Comparison of ENCODE assay signal across 15 cellular contexts in genomic region chr3:181723568-181724431, GRCh38. TPM values are rescaled to one million over a fixed set of nuclear protein-coding genes. Genes with fewer than 3 reads are reported as not detected.
DNase-seq lines count a peak whose midpoint lies in the region; ATAC-seq and TF ChIP-seq lines count a peak whose summit lies in the region.
"Had no signal": no experiment of that assay in that cellular context is flagged by ENCODE, and none has a peak within 500 bp of the region (broad histone marks: within the 10 kb centered on the region; RNA-seq: fewer than 3 reads in every experiment).

No MANE protein-coding gene starts in this region.

- no peak for DNase-seq in activated T-cell treated with anti-CD3 and anti-CD28 coated beads, Interleukin-2, amount 50 U/mL, for 72 hours
- DNase-seq in activated T-cell treated with anti-CD3 and anti-CD28 coated beads, Interleukin-2, amount 50 U/mL, for 48 hours, result no peak
- DNase-seq in activated T-helper 2 cell treated with anti-CD3 and anti-CD28 coated beads, Interferon-gamma antibody, Interleukin-2, Interleukin-4, amounts not matched to agents 10 μg/mL and 5 μg/mL and 100 μg/mL, durations not matched to agents 14 hours and 24 hours and 36 hours (ENCODE audit: low spot score), result no peak
- DNase-seq in esophagus squamous epithelium (lab: John Stamatoyannopoulos, UW), result no peak
- no peak for DNase-seq in effector memory CD8-positive, alpha-beta T cell
- DNase-seq in DMS114 treated with DMSO at 0.1 percent for 48 hours (lab: John Stamatoyannopoulos, UW; ENCODE audit: unreplicated experiment), result no peak
- DNase-seq: Caco-2, lower lobe of right lung, PC-3, transverse colon had no signal

- intact Hi-C loops in activated T-helper 2 cell treated with anti-CD3 and anti-CD28 coated beads, Interferon-gamma antibody, Interleukin-2, Interleukin-4, amounts not matched to agents 10 μg/mL and 5 μg/mL and 100 μg/mL, durations not matched to agents 14 hours and 24 hours and 36 hours (cut with micrococcal nuclease), result loop anchor here (1.0 to 10.0 kb wide), 2 partner anchors 10 to 1689 kb away; partner anchors contain the start of gene PEX5L
- intact Hi-C loops in esophagus squamous epithelium (cut with DNase I), result no loop called here

- peaks cover 22 to 32% of the 10 kb centered on the region in 2 donors for H3K36me3 Mint-ChIP-seq in activated T-cell treated with anti-CD3 and anti-CD28 coated beads, Interleukin-2, amount 50 U/mL, for 72 hours (ENCODE audit: insufficient read depth in 2 of 2)
- peaks cover 7% of the 10 kb centered on the region for H3K36me3 Mint-ChIP-seq in activated T-helper 2 cell treated with anti-CD3 and anti-CD28 coated beads, Interferon-gamma antibody, Interleukin-2, Interleukin-4, amounts not matched to agents 10 μg/mL and 5 μg/mL and 100 μg/mL, durations not matched to agents 14 hours and 24 hours and 36 hours (ENCODE audit: low read depth)
- no peaks in the 10 kb centered on the region for H3K36me3 Mint-ChIP-seq in stimulated activated memory B cell treated with anti-CD40 and anti-IgM and Interleukin-4, amounts not matched to agents 10 μg/mL and 1 μg/mL and 100 μg/mL, for 72 hours
- peaks cover 25% of the 10 kb centered on the region for H3K36me3 Mint-ChIP-seq in effector memory CD8-positive, alpha-beta T cell (ENCODE audit: insufficient read depth)

- peaks cover 14 to 96% (median 28%) of the 10 kb centered on the region in 3 donors for H3K4me1 ChIP-seq in esophagus squamous epithelium

- no peak for ATAC-seq in activated T-cell treated with anti-CD3 and anti-CD28 coated beads, Interleukin-2, amount 50 U/mL, for 72 hours (replicated peaks in 1 of 2)
- ATAC-seq in stimulated activated memory B cell treated with anti-CD40 and anti-IgM and Interleukin-4, amounts not matched to agents 10 μg/mL and 1 μg/mL and 100 μg/mL, for 72 hours, result no peak
- ATAC-seq in GM21825 (IDR thresholded peaks at IDR 0.05; ENCODE audit: unreplicated experiment), result no peak
- ATAC-seq in effector memory CD8-positive, alpha-beta T cell (replicated peaks), result no peak
- ATAC-seq: lower lobe of right lung; natural killer cell treated with Interleukin-12 subunit alpha and Interleukin-12 subunit beta and Interleukin-15 and Interleukin-18, amount 100 ng/mL, for 72 hours; PC-3 had no signal

- H3K9me3 ChIP-seq in esophagus squamous epithelium, result no peaks in the 10 kb centered on the region
- H3K9me3 ChIP-seq: Caco-2, lower lobe of right lung, transverse colon had no signal

- no peak for TF ChIP-seq CTCF in esophagus squamous epithelium (IDR thresholded peaks at IDR 0.05)

- peak in 1 of 4 donors; percentile 19 for TF ChIP-seq POLR2A in esophagus squamous epithelium (IDR thresholded peaks at IDR 0.05)

- H3K27me3 ChIP-seq in esophagus squamous epithelium, result peaks cover 0 to 100% (median 33%) of the 10 kb centered on the region in 4 donors

- H3K9me3 Mint-ChIP-seq in activated T-cell treated with anti-CD3 and anti-CD28 coated beads, Interleukin-2, amount 50 U/mL, for 72 hours, result peaks cover 4 to 12% of the 10 kb centered on the region in 2 donors
- H3K9me3 Mint-ChIP-seq in activated T-helper 2 cell treated with anti-CD3 and anti-CD28 coated beads, Interferon-gamma antibody, Interleukin-2, Interleukin-4, amounts not matched to agents 10 μg/mL and 5 μg/mL and 100 μg/mL, durations not matched to agents 14 hours and 24 hours and 36 hours, result peaks cover 9% of the 10 kb centered on the region
- peaks cover 2% of the 10 kb centered on the region for H3K9me3 Mint-ChIP-seq in stimulated activated memory B cell treated with anti-CD40 and anti-IgM and Interleukin-4, amounts not matched to agents 10 μg/mL and 1 μg/mL and 100 μg/mL, for 72 hours
- peaks cover 5 to 10% of the 10 kb centered on the region in 2 donors for H3K9me3 Mint-ChIP-seq in effector memory CD8-positive, alpha-beta T cell

- WGBS in esophagus squamous epithelium, 2 donors, result 9 to 10% methylated on average over 36 to 38 of the region's 44 CpGs

- peaks cover 22% of the 10 kb centered on the region for H3K4me1 Mint-ChIP-seq in activated T-cell treated with anti-CD3 and anti-CD28 coated beads, Interleukin-2, amount 50 U/mL, for 72 hours (ENCODE audit: low read depth)
- peaks cover 6% of the 10 kb centered on the region for H3K4me1 Mint-ChIP-seq in activated T-helper 2 cell treated with anti-CD3 and anti-CD28 coated beads, Interferon-gamma antibody, Interleukin-2, Interleukin-4, amounts not matched to agents 10 μg/mL and 5 μg/mL and 100 μg/mL, durations not matched to agents 14 hours and 24 hours and 36 hours (ENCODE audit: low read depth)
- peaks cover 16% of the 10 kb centered on the region for H3K4me1 Mint-ChIP-seq in stimulated activated memory B cell treated with anti-CD40 and anti-IgM and Interleukin-4, amounts not matched to agents 10 μg/mL and 1 μg/mL and 100 μg/mL, for 72 hours
- peaks cover 7 to 10% of the 10 kb centered on the region in 2 donors for H3K4me1 Mint-ChIP-seq in effector memory CD8-positive, alpha-beta T cell (ENCODE audit: low read depth in 2 of 2)

- peak overlapping the region; percentile 84 for H3K27ac Mint-ChIP-seq in activated T-cell treated with anti-CD3 and anti-CD28 coated beads, Interleukin-2, amount 50 U/mL, for 72 hours
- peak overlapping the region; percentile 40 for H3K27ac Mint-ChIP-seq in activated T-helper 2 cell treated with anti-CD3 and anti-CD28 coated beads, Interferon-gamma antibody, Interleukin-2, Interleukin-4, amounts not matched to agents 10 μg/mL and 5 μg/mL and 100 μg/mL, durations not matched to agents 14 hours and 24 hours and 36 hours
- peak overlapping the region; percentile 13 for H3K27ac Mint-ChIP-seq in stimulated activated memory B cell treated with anti-CD40 and anti-IgM and Interleukin-4, amounts not matched to agents 10 μg/mL and 1 μg/mL and 100 μg/mL, for 72 hours
- H3K27ac Mint-ChIP-seq in effector memory CD8-positive, alpha-beta T cell, result peak overlapping the region in 1 of 2 donors; percentile 17
- H3K27ac Mint-ChIP-seq: natural killer cell treated with Interleukin-12 subunit alpha and Interleukin-12 subunit beta and Interleukin-15 and Interleukin-18, amount 100 ng/mL, for 72 hours had no signal

- peak overlapping the region; percentile 16 to 69 (median 54) for H3K4me3 ChIP-seq in esophagus squamous epithelium
- H3K4me3 ChIP-seq: lower lobe of right lung, transverse colon had no signal

- H3K36me3 ChIP-seq in esophagus squamous epithelium, result no peaks in the 10 kb centered on the region
- H3K36me3 ChIP-seq: lower lobe of right lung, transverse colon had no signal

- peak overlapping the region; percentile 57 to 93 (median 78) for H3K27ac ChIP-seq in esophagus squamous epithelium
- H3K27ac ChIP-seq: lower lobe of right lung, transverse colon had no signal

- peak overlapping the region in 1 of 2 donors; percentile 44 for H3K4me3 Mint-ChIP-seq in activated T-cell treated with anti-CD3 and anti-CD28 coated beads, Interleukin-2, amount 50 U/mL, for 72 hours
- H3K4me3 Mint-ChIP-seq in activated T-helper 2 cell treated with anti-CD3 and anti-CD28 coated beads, Interferon-gamma antibody, Interleukin-2, Interleukin-4, amounts not matched to agents 10 μg/mL and 5 μg/mL and 100 μg/mL, durations not matched to agents 14 hours and 24 hours and 36 hours (ENCODE audit: low read depth), result no peak overlapping the region
- H3K4me3 Mint-ChIP-seq in stimulated activated memory B cell treated with anti-CD40 and anti-IgM and Interleukin-4, amounts not matched to agents 10 μg/mL and 1 μg/mL and 100 μg/mL, for 72 hours, result peak overlapping the region; percentile 53
- H3K4me3 Mint-ChIP-seq in effector memory CD8-positive, alpha-beta T cell, result no peak overlapping the region
- H3K4me3 Mint-ChIP-seq: natural killer cell treated with Interleukin-12 subunit alpha and Interleukin-12 subunit beta and Interleukin-15 and Interleukin-18, amount 100 ng/mL, for 72 hours had no signal

- peaks cover 93% of the 10 kb centered on the region for H3K27me3 Mint-ChIP-seq in activated T-cell treated with anti-CD3 and anti-CD28 coated beads, Interleukin-2, amount 50 U/mL, for 72 hours (ENCODE audit: low read depth)
- H3K27me3 Mint-ChIP-seq in activated T-helper 2 cell treated with anti-CD3 and anti-CD28 coated beads, Interferon-gamma antibody, Interleukin-2, Interleukin-4, amounts not matched to agents 10 μg/mL and 5 μg/mL and 100 μg/mL, durations not matched to agents 14 hours and 24 hours and 36 hours (ENCODE audit: low read depth), result peaks cover 87% of the 10 kb centered on the region
- peaks cover 97% of the 10 kb centered on the region for H3K27me3 Mint-ChIP-seq in stimulated activated memory B cell treated with anti-CD40 and anti-IgM and Interleukin-4, amounts not matched to agents 10 μg/mL and 1 μg/mL and 100 μg/mL, for 72 hours
- H3K27me3 Mint-ChIP-seq in effector memory CD8-positive, alpha-beta T cell, result peaks cover 95 to 100% of the 10 kb centered on the region in 2 donors

RNA-seq across cellular contexts. Expression of gene SOX2, which starts 12.1 kb away (rescaled TPM):
- total RNA-seq in activated T-cell treated with anti-CD3 and anti-CD28 coated beads, Interleukin-2, amount 50 U/mL, for 72 hours, result under 1 TPM in 1 of 2 donors, not detected in 1; 0.16 TPM
- not detected in 2 replicates for total RNA-seq in activated T-helper 2 cell treated with anti-CD3 and anti-CD28 coated beads, Interferon-gamma antibody, Interleukin-2, Interleukin-4, amounts not matched to agents 10 μg/mL and 5 μg/mL and 100 μg/mL, durations not matched to agents 14 hours and 24 hours and 36 hours
- total RNA-seq in esophagus squamous epithelium, result 10 to 100 TPM; 21.3 to 54.8 (median 43.5) TPM
- total RNA-seq: dermis microvascular lymphatic vessel endothelial cell; natural killer cell treated with Interleukin-12 subunit alpha and Interleukin-12 subunit beta and Interleukin-15 and Interleukin-18, amount 100 ng/mL, for 72 hours; NCI-H460; PC-3 had no signal

Comparison
In these comparisons a context has a peak if more than half of its experiments do, and no peak if none do; other contexts are left out.
1. RNA of gene SOX2, which starts 12.1 kb away (total RNA-seq): 21.3 to 54.8 TPM in esophagus squamous epithelium; 0.16 TPM in activated T-cell treated with anti-CD3 and anti-CD28 coated beads, Interleukin-2, amount 50 U/mL, for 72 hours and not detected in activated T-helper 2 cell treated with anti-CD3 and anti-CD28 coated beads, Interferon-gamma antibody, Interleukin-2, Interleukin-4, amounts not matched to agents 10 μg/mL and 5 μg/mL and 100 μg/mL, durations not matched to agents 14 hours and 24 hours and 36 hours; every median in the first group is over 10 times any median in the second.